1 cellular context compared by ENCODE assay signal in the genomic region with DNA sequence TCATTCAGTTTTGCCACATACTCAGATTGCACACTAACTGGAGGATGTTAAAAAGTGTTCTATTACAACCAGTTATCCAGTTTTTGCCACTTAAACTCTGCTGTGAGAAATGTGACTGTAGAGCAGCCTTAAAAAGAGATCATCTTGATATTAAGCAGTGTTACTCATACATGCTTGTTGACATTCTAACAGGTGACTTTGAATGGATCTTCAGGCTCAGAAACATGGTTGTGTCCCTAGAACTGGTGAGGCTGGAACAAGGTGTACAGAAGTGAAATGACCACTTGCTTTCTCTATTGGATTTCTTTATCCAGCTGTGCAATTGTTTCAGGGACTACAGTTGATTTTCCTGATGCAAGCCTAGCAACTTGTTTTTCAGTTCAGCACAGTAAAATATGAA.
TF ChIP-seq lines count a peak whose summit lies in the region.

No MANE protein-coding gene starts in this region.

TF ChIP-seq in WTC11, 78 proteins besides CTCF, POLR2A, EP300 and RAD21:
- TF ChIP-seq, protein P1, sequence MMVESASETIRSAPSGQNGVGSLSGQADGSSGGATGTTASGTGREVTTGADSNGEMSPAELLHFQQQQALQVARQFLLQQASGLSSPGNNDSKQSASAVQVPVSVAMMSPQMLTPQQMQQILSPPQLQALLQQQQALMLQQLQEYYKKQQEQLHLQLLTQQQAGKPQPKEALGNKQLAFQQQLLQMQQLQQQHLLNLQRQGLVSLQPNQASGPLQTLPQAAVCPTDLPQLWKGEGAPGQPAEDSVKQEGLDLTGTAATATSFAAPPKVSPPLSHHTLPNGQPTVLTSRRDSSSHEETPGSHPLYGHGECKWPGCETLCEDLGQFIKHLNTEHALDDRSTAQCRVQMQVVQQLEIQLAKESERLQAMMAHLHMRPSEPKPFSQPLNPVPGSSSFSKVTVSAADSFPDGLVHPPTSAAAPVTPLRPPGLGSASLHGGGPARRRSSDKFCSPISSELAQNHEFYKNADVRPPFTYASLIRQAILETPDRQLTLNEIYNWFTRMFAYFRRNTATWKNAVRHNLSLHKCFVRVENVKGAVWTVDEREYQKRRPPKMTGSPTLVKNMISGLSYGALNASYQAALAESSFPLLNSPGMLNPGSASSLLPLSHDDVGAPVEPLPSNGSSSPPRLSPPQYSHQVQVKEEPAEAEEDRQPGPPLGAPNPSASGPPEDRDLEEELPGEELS (CRISPR knock-in tag; IDR thresholded peaks at IDR 0.05) = no peak
- TF ChIP-seq, protein P2, sequence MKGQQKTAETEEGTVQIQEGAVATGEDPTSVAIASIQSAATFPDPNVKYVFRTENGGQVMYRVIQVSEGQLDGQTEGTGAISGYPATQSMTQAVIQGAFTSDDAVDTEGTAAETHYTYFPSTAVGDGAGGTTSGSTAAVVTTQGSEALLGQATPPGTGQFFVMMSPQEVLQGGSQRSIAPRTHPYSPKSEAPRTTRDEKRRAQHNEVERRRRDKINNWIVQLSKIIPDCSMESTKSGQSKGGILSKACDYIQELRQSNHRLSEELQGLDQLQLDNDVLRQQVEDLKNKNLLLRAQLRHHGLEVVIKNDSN (CRISPR knock-in tag; IDR thresholded peaks at IDR 0.05) = no peak
- TF ChIP-seq, protein P3, sequence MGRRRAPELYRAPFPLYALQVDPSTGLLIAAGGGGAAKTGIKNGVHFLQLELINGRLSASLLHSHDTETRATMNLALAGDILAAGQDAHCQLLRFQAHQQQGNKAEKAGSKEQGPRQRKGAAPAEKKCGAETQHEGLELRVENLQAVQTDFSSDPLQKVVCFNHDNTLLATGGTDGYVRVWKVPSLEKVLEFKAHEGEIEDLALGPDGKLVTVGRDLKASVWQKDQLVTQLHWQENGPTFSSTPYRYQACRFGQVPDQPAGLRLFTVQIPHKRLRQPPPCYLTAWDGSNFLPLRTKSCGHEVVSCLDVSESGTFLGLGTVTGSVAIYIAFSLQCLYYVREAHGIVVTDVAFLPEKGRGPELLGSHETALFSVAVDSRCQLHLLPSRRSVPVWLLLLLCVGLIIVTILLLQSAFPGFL (CRISPR knock-in tag; IDR thresholded peaks at IDR 0.05; ENCODE audit: borderline replicate concordance) = no peak
- TF ChIP-seq ZNF416 (CRISPR knock-in tag; IDR thresholded peaks at IDR 0.05) = no peak
- no peak for TF ChIP-seq JAZF1 (CRISPR knock-in tag; IDR thresholded peaks at IDR 0.05)
- TF ChIP-seq, protein P4, sequence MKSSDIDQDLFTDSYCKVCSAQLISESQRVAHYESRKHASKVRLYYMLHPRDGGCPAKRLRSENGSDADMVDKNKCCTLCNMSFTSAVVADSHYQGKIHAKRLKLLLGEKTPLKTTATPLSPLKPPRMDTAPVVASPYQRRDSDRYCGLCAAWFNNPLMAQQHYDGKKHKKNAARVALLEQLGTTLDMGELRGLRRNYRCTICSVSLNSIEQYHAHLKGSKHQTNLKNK (CRISPR knock-in tag; IDR thresholded peaks at IDR 0.05) = no peak
- no peak for TF ChIP-seq RORB (CRISPR knock-in tag; IDR thresholded peaks at IDR 0.05)
- no peak for TF ChIP-seq FOXJ3 (CRISPR knock-in tag; IDR thresholded peaks at IDR 0.05; ENCODE audit: borderline replicate concordance)
- TF ChIP-seq, protein P5, sequence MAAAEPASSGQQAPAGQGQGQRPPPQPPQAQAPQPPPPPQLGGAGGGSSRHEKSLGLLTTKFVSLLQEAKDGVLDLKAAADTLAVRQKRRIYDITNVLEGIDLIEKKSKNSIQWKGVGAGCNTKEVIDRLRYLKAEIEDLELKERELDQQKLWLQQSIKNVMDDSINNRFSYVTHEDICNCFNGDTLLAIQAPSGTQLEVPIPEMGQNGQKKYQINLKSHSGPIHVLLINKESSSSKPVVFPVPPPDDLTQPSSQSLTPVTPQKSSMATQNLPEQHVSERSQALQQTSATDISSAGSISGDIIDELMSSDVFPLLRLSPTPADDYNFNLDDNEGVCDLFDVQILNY (CRISPR knock-in tag; IDR thresholded peaks at IDR 0.05) = no peak
